ENCODE assay signal across 9 cellular contexts in genomic region chrX:40086569-40087335, GRCh38. TPM values are rescaled to one million over a fixed set of nuclear protein-coding genes. Genes with fewer than 3 reads are reported as not detected.
DNase-seq lines count a peak whose midpoint lies in the region; ATAC-seq and TF ChIP-seq lines count a peak whose summit lies in the region.
"Had no signal": no experiment of that assay in that cellular context is flagged by ENCODE, and none has a peak within 500 bp of the region (broad histone marks: within the 10 kb centered on the region; RNA-seq: fewer than 3 reads in every experiment).

No MANE protein-coding gene starts in this region.

- intact Hi-C loops in PC-9 (cut with micrococcal nuclease; ENCODE audit: unreplicated experiment) (loop anchor here (5.0 kb wide), 1 partner anchor 181 kb away; no protein-coding TSS in a partner anchor), cardiac septum (cut with DNase I) (loop anchor here (5.0 kb wide), 1 partner anchor 74 kb away; no protein-coding TSS in a partner anchor)

- no peak overlapping the region for H3K4me2 ChIP-seq in PC-9

- no peaks in the 10 kb centered on the region for H3K9me3 Mint-ChIP-seq in progenitor cell of endocrine pancreas (ENCODE audit: low read depth)
- H3K9me3 Mint-ChIP-seq: activated CD4-positive, alpha-beta T cell treated with anti-CD3 and anti-CD28 coated beads, Interleukin-2, amount 10 ng/mL, durations not matched to agents 24 days and 14 days had no signal

- H3K9me3 ChIP-seq in SJCRH30 (replicated peaks) (no peaks in the 10 kb centered on the region), PC-9 (ENCODE audit: insufficient read depth, low read depth) (no peaks in the 10 kb centered on the region)

- H3K36me3 ChIP-seq in SJCRH30: no peaks in the 10 kb centered on the region; the same call in 1 of the 2 replicates
- no peaks in the 10 kb centered on the region for H3K36me3 ChIP-seq in PC-9 (ENCODE audit: low read depth)

- H3K4me3 ChIP-seq in SJCRH30 (peak overlapping the region; percentile 34), PC-9 (no peak overlapping the region)

- no peaks in the 10 kb centered on the region for H3K36me3 Mint-ChIP-seq in progenitor cell of endocrine pancreas (ENCODE audit: insufficient read depth)

- peak; percentile 49 for DNase-seq in DMS 273 treated with DMSO at 0.1 percent for 48 hours (lab: John Stamatoyannopoulos, UW)
- DNase-seq in SJCRH30: peak; percentile 85 to 88
- DNase-seq in fibroblast of peridontal ligament (ENCODE audit: extremely low read depth): peak; percentile 57
- no peak for DNase-seq in progenitor cell of endocrine pancreas (ENCODE audit: low spot score, unreplicated experiment)
- DNase-seq in PC-9: no peak
- DNase-seq in cardiac septum (ENCODE audit: low spot score): no peak
- no peak for DNase-seq in stimulated activated naive CD4-positive, alpha-beta T cell (lab: John Stamatoyannopoulos, UW)
- DNase-seq: activated CD4-positive, alpha-beta T cell treated with anti-CD3 and anti-CD28 coated beads, Interleukin-2, amount 10 ng/mL, durations not matched to agents 24 days and 14 days had no signal

- H3K4me3 Mint-ChIP-seq in progenitor cell of endocrine pancreas (ENCODE audit: low read depth): no peak overlapping the region
- H3K4me3 Mint-ChIP-seq: activated CD4-positive, alpha-beta T cell treated with anti-CD3 and anti-CD28 coated beads, Interleukin-2, amount 10 ng/mL, durations not matched to agents 24 days and 14 days had no signal

- H3K27ac Mint-ChIP-seq in progenitor cell of endocrine pancreas: peak overlapping the region; percentile 69
- H3K27ac Mint-ChIP-seq: activated CD4-positive, alpha-beta T cell treated with anti-CD3 and anti-CD28 coated beads, Interleukin-2, amount 10 ng/mL, durations not matched to agents 24 days and 14 days had no signal

- CTCF ChIA-PET in PC-9 (lab: Charles Lee): no interaction called here

- H3K4me1 ChIP-seq in SJCRH30 (peaks cover 17% of the 10 kb centered on the region), PC-9 (replicated peaks; ENCODE audit: insufficient read depth) (peaks cover 10% of the 10 kb centered on the region)

- ATAC-seq in HG03460 (IDR thresholded peaks at IDR 0.05; ENCODE audit: unreplicated experiment): no peak

- BruUV-seq in PC-9 (replicated peaks; lab: Mats Ljungman, UMichigan): no TSS peak

- H3F3A ChIP-seq in PC-9 (ENCODE audit: insufficient read depth, low read depth): no peaks in the 10 kb centered on the region

- no peak for TF ChIP-seq CTCF in progenitor cell of endocrine pancreas (IDR thresholded peaks at IDR 0.05; ENCODE audit: unreplicated experiment)
- TF ChIP-seq CTCF in PC-9 (conservative IDR thresholded peaks at IDR 0.05): no peak

- H3K27ac ChIP-seq in SJCRH30 (peak overlapping the region; percentile 91), PC-9 (no peak overlapping the region)

- H3K9me2 ChIP-seq in PC-9 (ENCODE audit: insufficient read depth): no peaks in the 10 kb centered on the region

- 0 out of 2 replicates have a peak, but pooled peaks cover 3% of the 10 kb centered on the region for H4K20me1 ChIP-seq in PC-9 (ENCODE audit: insufficient read depth)

- peaks cover 11% of the 10 kb centered on the region for H3K27me3 Mint-ChIP-seq in progenitor cell of endocrine pancreas
- H3K27me3 Mint-ChIP-seq: activated CD4-positive, alpha-beta T cell treated with anti-CD3 and anti-CD28 coated beads, Interleukin-2, amount 10 ng/mL, durations not matched to agents 24 days and 14 days had no signal

- H3K4me1 Mint-ChIP-seq in progenitor cell of endocrine pancreas (ENCODE audit: low read depth): peaks cover 56% of the 10 kb centered on the region

- no peak overlapping the region for H2AFZ ChIP-seq in PC-9

- H3K27me3 ChIP-seq in SJCRH30: no peaks in the 10 kb centered on the region
- H3K27me3 ChIP-seq in PC-9 (ENCODE audit: insufficient read depth, low read depth): no peaks in the 10 kb centered on the region

- H3K79me2 ChIP-seq in PC-9 (ENCODE audit: low read depth): peaks cover 84% of the 10 kb centered on the region

- POLR2A ChIA-PET in PC-9 (lab: Charles Lee; ENCODE audit: unreplicated experiment): no interaction called here

RNA-seq across cellular contexts. Expression of gene BCOR, which starts 11.0 kb away (rescaled TPM):
- 62.5 and 64.8 TPM in 2 replicates for total RNA-seq in SJCRH30 (2014; rRNA removed; shearing (Covaris generic))
- total RNA-seq in progenitor cell of endocrine pancreas (20.5 TPM in 2 replicates), PC-9 (2021) (0.68 and 1.5 TPM in 2 replicates), cardiac septum (24.2 TPM)

Comparison
In these comparisons a context has a peak if more than half of its experiments do, and no peak if none do; other contexts are left out.
1. DNase-seq: peak in DMS 273 treated with DMSO at 0.1 percent for 48 hours (single experiment), SJCRH30 (2 of 2) and fibroblast of peridontal ligament (single experiment); none in progenitor cell of endocrine pancreas (single experiment), PC-9 (0 of 2), cardiac septum (single experiment) and stimulated activated naive CD4-positive, alpha-beta T cell (0 of 6).